Comparison of ENCODE assay signal across 16 cellular contexts in the genomic region with DNA sequence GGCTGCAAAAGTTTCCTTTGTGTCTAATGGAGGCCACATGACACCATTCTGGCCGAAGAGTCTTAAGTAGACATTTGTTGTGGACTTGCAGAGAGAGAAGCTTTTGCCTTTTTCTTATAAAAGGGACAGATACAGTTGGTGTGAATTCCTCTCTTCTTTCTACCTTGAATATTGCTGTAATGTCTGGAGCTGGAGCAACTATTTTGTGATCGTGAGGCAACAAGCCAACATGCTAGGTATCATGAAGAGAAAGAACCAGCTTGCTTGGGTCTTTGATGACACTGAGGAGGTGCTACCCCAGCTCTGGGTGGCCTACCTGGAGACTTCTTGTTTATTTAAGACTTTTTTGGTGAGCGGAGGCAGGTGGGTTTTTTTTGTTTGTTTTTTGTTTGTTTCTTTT. TPM values are rescaled to one million over a fixed set of nuclear protein-coding genes. Genes with fewer than 3 reads are reported as not detected.
DNase-seq lines count a peak whose midpoint lies in the region; ATAC-seq and TF ChIP-seq lines count a peak whose summit lies in the region.
"Had no signal": no experiment of that assay in that cellular context is flagged by ENCODE, and none has a peak within 500 bp of the region (broad histone marks: within the 10 kb centered on the region; RNA-seq: fewer than 3 reads in every experiment).

No MANE protein-coding gene starts in this region.

- DNase-seq in Karpas-422: peak; percentile 2
- DNase-seq in colonic mucosa: no peak
- DNase-seq in C1 segment of cervical spinal cord (lab: John Stamatoyannopoulos, UW): no peak
- no peak for DNase-seq in omental fat pad (ENCODE audit: low spot score)
- no peak for DNase-seq in mesenteric fat pad (ENCODE audit: low spot score)
- no peak for DNase-seq in SHP77 treated with DMSO at 0.1 percent for 48 hours (lab: John Stamatoyannopoulos, UW)
- DNase-seq: Caco-2; CD4-positive, alpha-beta T cell; DMS153; DMS79; GDM1; H7 had no signal

- ATAC-seq in omental fat pad (ENCODE audit: low FRiP score): no peak
- ATAC-seq: GM23338, HepG2 had no signal

- intact Hi-C loops in colonic mucosa (cut with DNase I): no loop called here

- no peak overlapping the region for H3K27ac ChIP-seq in Karpas-422 (ENCODE audit: low read length)
- peak overlapping the region; percentile 96 for H3K27ac ChIP-seq in colonic mucosa
- peak overlapping the region; percentile 96 for H3K27ac ChIP-seq in mucosa of rectum (ENCODE audit: low read depth in 2 of 2, low read length in 2 of 2)
- H3K27ac ChIP-seq: BLaER1 treated with 17β-estradiol and CSF1 and Interleukin-3, amounts not matched to agents 10 nM and 100 nM had no signal

- H3K36me3 ChIP-seq in Karpas-422 (ENCODE audit: insufficient read depth, low read length) (no peaks in the 10 kb centered on the region), colonic mucosa (no peaks in the 10 kb centered on the region), mucosa of rectum (ENCODE audit: control insufficient read depth in 2 of 2, insufficient read depth in 2 of 2, low read length in 2 of 2) (no peaks in the 10 kb centered on the region)
- H3K36me3 ChIP-seq: BLaER1 treated with 17β-estradiol and CSF1 and Interleukin-3, amounts not matched to agents 10 nM and 100 nM had no signal

- no peak overlapping the region for H2AFZ ChIP-seq in Karpas-422 (ENCODE audit: low read length)
- H2AFZ ChIP-seq: GM23338 had no signal

- H3K4me1 ChIP-seq in Karpas-422 (ENCODE audit: low read length) (no peaks in the 10 kb centered on the region), colonic mucosa (peaks cover 7% of the 10 kb centered on the region), mucosa of rectum (ENCODE audit: control insufficient read depth in 2 of 2, insufficient read depth in 2 of 2, low read length in 2 of 2) (peaks cover 19 to 33% of the 10 kb centered on the region in 2 donors)
- H3K4me1 ChIP-seq: Caco-2 had no signal

- H3K79me2 ChIP-seq in Karpas-422 (ENCODE audit: low read length): no peaks in the 10 kb centered on the region

- no peak overlapping the region for H3K4me3 ChIP-seq in Karpas-422 (ENCODE audit: low read length)
- H3K4me3 ChIP-seq in colonic mucosa: no peak overlapping the region
- H3K4me3 ChIP-seq in mucosa of rectum (ENCODE audit: low read length in 2 of 2): no peak overlapping the region
- H3K4me3 ChIP-seq: BLaER1 treated with 17β-estradiol and CSF1 and Interleukin-3, amounts not matched to agents 10 nM and 100 nM; GM23338 had no signal

- H3K4me2 ChIP-seq in Karpas-422 (ENCODE audit: low read depth, low read length, poor library complexity, severe bottlenecking): no peak overlapping the region
- H3K4me2 ChIP-seq: BLaER1 treated with 17β-estradiol and CSF1 and Interleukin-3, amounts not matched to agents 10 nM and 100 nM; GM23338 had no signal

- no peaks in the 10 kb centered on the region for H4K20me1 ChIP-seq in Karpas-422 (ENCODE audit: insufficient read depth, low read depth, low read length)
- H4K20me1 ChIP-seq: BLaER1 treated with 17β-estradiol and CSF1 and Interleukin-3, amounts not matched to agents 10 nM and 100 nM had no signal

- no peaks in the 10 kb centered on the region for H3K9me3 ChIP-seq in Karpas-422 (ENCODE audit: low read length)
- H3K9me3 ChIP-seq in colonic mucosa: no peaks in the 10 kb centered on the region
- H3K9me3 ChIP-seq in mucosa of rectum (ENCODE audit: control insufficient read depth in 2 of 2, low read length in 2 of 2): no peaks in the 10 kb centered on the region
- H3K9me3 ChIP-seq: Caco-2 had no signal

- no peak for TF ChIP-seq CTCF in colonic mucosa (IDR thresholded peaks at IDR 0.05)
- no peak for TF ChIP-seq CTCF in omental fat pad (IDR thresholded peaks at IDR 0.05)

- no peaks in the 10 kb centered on the region for H3K9me2 ChIP-seq in Karpas-422 (replicated peaks; ENCODE audit: insufficient read depth, low read length)

- no peaks in the 10 kb centered on the region for H3K27me3 ChIP-seq in Karpas-422 (ENCODE audit: low read length)
- H3K27me3 ChIP-seq in colonic mucosa: no peaks in the 10 kb centered on the region
- no peaks in the 10 kb centered on the region for H3K27me3 ChIP-seq in mucosa of rectum (ENCODE audit: control insufficient read depth in 2 of 2, insufficient read depth in 2 of 2, low read length in 2 of 2)
- H3K27me3 ChIP-seq: BLaER1 treated with 17β-estradiol and CSF1 and Interleukin-3, amounts not matched to agents 10 nM and 100 nM had no signal

- H3K9ac ChIP-seq in Karpas-422 (ENCODE audit: low read length) (no peak overlapping the region), colonic mucosa (ENCODE audit: low read depth in 2 of 2, low read length in 2 of 2) (no peak overlapping the region), mucosa of rectum (ENCODE audit: low read depth in 1 of 2, low read length in 2 of 2) (no peak overlapping the region)
- H3K9ac ChIP-seq: BLaER1 treated with 17β-estradiol and CSF1 and Interleukin-3, amounts not matched to agents 10 nM and 100 nM had no signal

RNA-seq across cellular contexts. Expression of a gene that starts 16.3 kb away (rescaled TPM):
- 0.04 TPM in 1 of 2 replicates, not detected in the other for total RNA-seq in Karpas-422 (2014; rRNA removed; shearing (Covaris generic); ENCODE audit: low replicate concordance)
- 10 to 100 TPM; 46.0 to 53.5 TPM for total RNA-seq in colonic mucosa
- total RNA-seq in omental fat pad: 10 to 100 TPM in 1 of 4 donors, 1 to 10 TPM in 3; 2.3 to 27.6 (median 6.4) TPM
- 7.5 TPM for total RNA-seq in mesenteric fat pad
